11 cellular contexts compared by ENCODE assay signal in the genomic region with DNA sequence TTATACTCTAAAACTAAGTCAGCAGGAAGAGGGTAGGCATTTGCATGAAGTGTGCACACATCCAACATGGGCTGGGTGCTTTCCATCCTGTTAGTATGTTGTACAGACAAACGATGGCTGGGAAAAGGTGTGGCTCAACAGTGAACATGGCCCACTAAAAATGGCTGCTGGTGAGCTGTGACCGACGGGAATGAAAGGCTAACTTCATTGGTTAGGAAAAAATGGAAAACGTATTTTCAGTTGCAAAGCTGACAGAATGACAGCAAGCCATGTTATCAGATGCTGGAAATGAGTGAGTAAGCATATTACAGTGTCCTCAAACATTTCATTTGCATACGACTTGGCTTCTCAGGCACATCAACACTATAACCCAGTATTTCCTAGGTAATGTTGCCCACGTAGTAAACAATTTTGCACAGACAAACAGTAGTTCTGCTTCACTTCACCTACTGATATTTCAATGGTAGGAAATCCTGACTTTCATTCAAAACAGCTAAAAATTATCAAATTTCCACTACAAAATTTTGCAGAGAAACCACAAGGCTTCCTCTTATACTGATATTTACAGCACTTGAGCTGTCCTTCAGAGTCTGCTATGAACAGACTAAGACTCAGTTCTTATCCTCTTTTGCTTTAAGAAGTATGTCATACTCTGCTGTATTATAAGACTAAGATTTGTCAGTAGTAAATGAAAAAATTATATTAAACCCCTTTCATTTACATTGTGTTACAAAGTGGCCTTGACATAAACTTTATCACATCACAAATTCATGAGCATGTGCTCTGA.
DNase-seq lines count a peak whose midpoint lies in the region; ATAC-seq and TF ChIP-seq lines count a peak whose summit lies in the region.
"Had no signal": no experiment of that assay in that cellular context is flagged by ENCODE, and none has a peak within 500 bp of the region (broad histone marks: within the 10 kb centered on the region; RNA-seq: fewer than 3 reads in every experiment).

No MANE protein-coding gene starts in this region.

- H3K4me1 Mint-ChIP-seq in T-helper 2 cell treated with Interferon-gamma antibody and Interleukin-4, amounts not matched to agents 5 μg/mL and 100 μg/mL, for 36 hours (ENCODE audit: low read depth) = peaks cover 73% of the 10 kb centered on the region
- H3K4me1 Mint-ChIP-seq in naive B cell = peaks cover 28 to 58% (median 39%) of the 10 kb centered on the region in 3 donors

- H3K36me3 Mint-ChIP-seq in T-helper 2 cell treated with Interferon-gamma antibody and Interleukin-4, amounts not matched to agents 5 μg/mL and 100 μg/mL, for 36 hours (ENCODE audit: low read depth) = peaks cover 34% of the 10 kb centered on the region
- peaks cover 0 to 11% of the 10 kb centered on the region in 2 donors for H3K36me3 Mint-ChIP-seq in naive B cell

- H3K4me3 Mint-ChIP-seq in T-helper 2 cell treated with Interferon-gamma antibody and Interleukin-4, amounts not matched to agents 5 μg/mL and 100 μg/mL, for 36 hours = peak overlapping the region; percentile 75
- H3K4me3 Mint-ChIP-seq in naive B cell = peak overlapping the region in 6 of 8 donors; percentile 11 to 61 (median 54)

- no peaks in the 10 kb centered on the region for H3K27me3 ChIP-seq in testis
- H3K27me3 ChIP-seq: pancreas had no signal

- TF ChIP-seq CTCF in testis (IDR thresholded peaks at IDR 0.05) = no peak

- no peaks in the 10 kb centered on the region for H3K4me1 ChIP-seq in testis
- H3K4me1 ChIP-seq: pancreas had no signal

- H3K27ac Mint-ChIP-seq in T-helper 2 cell treated with Interferon-gamma antibody and Interleukin-4, amounts not matched to agents 5 μg/mL and 100 μg/mL, for 36 hours = peak overlapping the region; percentile 99
- H3K27ac Mint-ChIP-seq in naive B cell = peak overlapping the region; percentile 56 to 92 (median 72)

- in situ Hi-C loops in G401 (cut with HindIII; ENCODE audit: low sequenced_read_pairs) = no loop called here

- 86 to 87% methylated on average over 6 of the region's 6 CpGs for WGBS in testis, 2 donors

- peaks cover 6% of the 10 kb centered on the region for H3K9me3 Mint-ChIP-seq in T-helper 2 cell treated with Interferon-gamma antibody and Interleukin-4, amounts not matched to agents 5 μg/mL and 100 μg/mL, for 36 hours
- peaks cover 0 to 5% (median 0%) of the 10 kb centered on the region in 7 donors for H3K9me3 Mint-ChIP-seq in naive B cell

- peak; percentile 70 for DNase-seq in T-helper 2 cell treated with Interferon-gamma antibody and Interleukin-4, amounts not matched to agents 5 μg/mL and 100 μg/mL, for 36 hours (ENCODE audit: low spot score)
- DNase-seq in naive B cell (no peak), G401 (ENCODE audit: low spot score) (no peak), NCI-H524 (lab: John Stamatoyannopoulos, UW) (no peak), testis (no peak), NCI-H2196 treated with DMSO at 0.1 percent for 48 hours (lab: John Stamatoyannopoulos, UW; ENCODE audit: unreplicated experiment) (no peak)
- DNase-seq: kidney glomerular epithelial cell, NCI-H2107, pancreas had no signal

- H3K27me3 Mint-ChIP-seq in T-helper 2 cell treated with Interferon-gamma antibody and Interleukin-4, amounts not matched to agents 5 μg/mL and 100 μg/mL, for 36 hours (ENCODE audit: low read depth) = no peaks in the 10 kb centered on the region
- no peaks in the 10 kb centered on the region for H3K27me3 Mint-ChIP-seq in naive B cell

- no peak overlapping the region for H3K4me3 ChIP-seq in testis
- H3K4me3 ChIP-seq: pancreas had no signal

- no peak for TF ChIP-seq POLR2A in testis (IDR thresholded peaks at IDR 0.05)

- intact Hi-C loops in testis (cut with DNase I; ENCODE audit: low total_unique reads) = no loop called here

- ATAC-seq in GM18520 (IDR thresholded peaks at IDR 0.05; ENCODE audit: unreplicated experiment) (peak; percentile 39), HG02840 (IDR thresholded peaks at IDR 0.05; ENCODE audit: low FRiP score, unreplicated experiment) (peak; percentile 57), naive B cell (ENCODE audit: low read depth in 2 of 2) (peak; percentile 28 to 40)
- ATAC-seq: pancreas had no signal

- no peaks in the 10 kb centered on the region for H3K36me3 ChIP-seq in testis (ENCODE audit: low read depth, missing control alignments)

- no peaks in the 10 kb centered on the region for H3K9me3 ChIP-seq in testis
- H3K9me3 ChIP-seq: pancreas had no signal

- H3K27ac ChIP-seq in testis = no peak overlapping the region
- H3K27ac ChIP-seq: pancreas had no signal
